Comparison of ENCODE assay signal across 8 cellular contexts in the genomic region with DNA sequence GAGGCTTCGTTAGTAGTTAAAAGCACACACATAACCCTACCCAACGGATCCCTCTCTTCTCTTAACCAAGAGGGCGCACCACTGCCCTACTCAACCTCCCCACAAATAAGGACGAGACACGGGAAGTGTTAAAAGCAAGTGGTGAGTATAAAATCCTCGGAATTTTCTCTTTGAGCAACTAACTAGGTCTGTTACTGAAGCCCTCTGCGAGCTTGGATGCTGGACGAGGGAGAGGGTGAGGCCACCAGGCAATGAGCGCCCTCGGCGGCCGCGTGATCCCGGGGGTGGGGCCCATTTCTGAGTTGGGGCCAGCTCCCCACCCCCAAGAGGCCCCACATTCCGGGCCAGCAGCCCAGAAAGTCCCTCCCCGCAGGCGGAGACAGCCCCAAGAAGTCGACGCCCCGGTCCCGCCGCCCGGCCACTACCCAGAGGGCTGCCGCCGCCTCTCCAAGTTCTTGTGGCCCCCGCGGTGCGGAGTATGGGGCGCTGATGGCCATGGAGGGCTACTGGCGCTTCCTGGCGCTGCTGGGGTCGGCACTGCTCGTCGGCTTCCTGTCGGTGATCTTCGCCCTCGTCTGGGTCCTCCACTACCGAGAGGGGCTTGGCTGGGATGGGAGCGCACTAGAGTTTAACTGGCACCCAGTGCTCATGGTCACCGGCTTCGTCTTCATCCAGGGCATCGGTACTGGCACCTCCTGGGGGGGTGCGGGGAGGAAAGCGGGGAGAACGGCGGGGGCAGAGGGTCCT. TPM values are rescaled to one million over a fixed set of nuclear protein-coding genes. Genes with fewer than 3 reads are reported as not detected.
A peak's percentile ranks its signal among the peaks of the same experiment; 100 is the strongest.
DNase-seq lines count a peak whose midpoint lies in the region; ATAC-seq and TF ChIP-seq lines count a peak whose summit lies in the region.

A gene with protein sequence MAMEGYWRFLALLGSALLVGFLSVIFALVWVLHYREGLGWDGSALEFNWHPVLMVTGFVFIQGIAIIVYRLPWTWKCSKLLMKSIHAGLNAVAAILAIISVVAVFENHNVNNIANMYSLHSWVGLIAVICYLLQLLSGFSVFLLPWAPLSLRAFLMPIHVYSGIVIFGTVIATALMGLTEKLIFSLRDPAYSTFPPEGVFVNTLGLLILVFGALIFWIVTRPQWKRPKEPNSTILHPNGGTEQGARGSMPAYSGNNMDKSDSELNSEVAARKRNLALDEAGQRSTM (plus strand): TSS at position 418 of the 747 bp plus-strand sequence. CDS start 72 bp downstream, at position 490.

- no peak for TF ChIP-seq CTCF in parathyroid adenoma (IDR thresholded peaks at IDR 0.05)

- peak; percentile 71 for DNase-seq in activated CD4-positive, alpha-beta T cell treated with anti-CD3 and anti-CD28 coated beads, Interleukin-2, amount 10 ng/mL, durations not matched to agents 24 days and 14 days
- no peak for DNase-seq in activated CD4-positive, alpha-beta T cell treated with anti-CD3 and anti-CD28 coated beads for 4 hours
- peak; percentile 25 for DNase-seq in HEK293T (ENCODE audit: extremely low spot score)
- DNase-seq in NCI-H460 (ENCODE audit: extremely low read depth, low read depth), result peak; percentile 70
- peak in 55 of 56 donors; percentile 36 to 93 (median 79) for DNase-seq in amygdala (lab: John Stamatoyannopoulos, UW)
- peak; percentile 90 for DNase-seq in left cardiac atrium
- no peak for DNase-seq in DMS153 (lab: John Stamatoyannopoulos, UW)

- peaks cover 46% of the 10 kb centered on the region for H3K27me3 Mint-ChIP-seq in activated CD4-positive, alpha-beta T cell treated with anti-CD3 and anti-CD28 coated beads, Interleukin-2, amount 10 ng/mL, durations not matched to agents 24 days and 14 days

- H3K9me3 ChIP-seq in parathyroid adenoma (ENCODE audit: control insufficient read depth, low read length), result no peaks in the 10 kb centered on the region

- peak; percentile 83 to 90 for ATAC-seq in left cardiac atrium

- peak within 1 kb of the TSS; percentile 93 for H3K4me2 ChIP-seq in parathyroid adenoma (ENCODE audit: low read length)

- H3K36me3 ChIP-seq in parathyroid adenoma (ENCODE audit: control insufficient read depth, insufficient read depth, low read length), result no peaks in the 10 kb centered on the region

- peaks cover 7% of the 10 kb centered on the region for H3K4me1 Mint-ChIP-seq in activated CD4-positive, alpha-beta T cell treated with anti-CD3 and anti-CD28 coated beads, Interleukin-2, amount 10 ng/mL, durations not matched to agents 24 days and 14 days

- CTCF ChIA-PET in HEK293T (lab: Yijun Ruan, JAX), result interaction anchor here (0.6 to 1.0 kb wide), 2 partner anchors 366 to 593 kb away, joined by 3 read pairs; a partner anchor contains a TSS

- H3K4me3 ChIP-seq in parathyroid adenoma (ENCODE audit: low read depth, low read length), result peak within 1 kb of the TSS; percentile 66

- peak within 1 kb of the TSS; percentile 59 for H3K9ac ChIP-seq in parathyroid adenoma

- no peaks in the 10 kb centered on the region for H3K9me3 Mint-ChIP-seq in activated CD4-positive, alpha-beta T cell treated with anti-CD3 and anti-CD28 coated beads, Interleukin-2, amount 10 ng/mL, durations not matched to agents 24 days and 14 days

- H3K4me3 Mint-ChIP-seq in activated CD4-positive, alpha-beta T cell treated with anti-CD3 and anti-CD28 coated beads, Interleukin-2, amount 10 ng/mL, durations not matched to agents 24 days and 14 days, result peak within 1 kb of the TSS; percentile 88

- H3K79me2 ChIP-seq in parathyroid adenoma, result no peaks in the 10 kb centered on the region

- intact Hi-C loops in activated CD4-positive, alpha-beta T cell treated with anti-CD3 and anti-CD28 coated beads, Interleukin-2, amount 10 ng/mL, durations not matched to agents 24 days and 14 days (cut with micrococcal nuclease), result loop anchor here (1.0 to 5.0 kb wide), 3 partner anchors 12 to 550 kb away; a partner anchor contains a TSS
- intact Hi-C loops in left cardiac atrium (cut with DNase I), result no loop called here

- H3K27ac ChIP-seq in parathyroid adenoma, result peak within 1 kb of the TSS; percentile 63

- no peaks in the 10 kb centered on the region for H3K36me3 Mint-ChIP-seq in activated CD4-positive, alpha-beta T cell treated with anti-CD3 and anti-CD28 coated beads, Interleukin-2, amount 10 ng/mL, durations not matched to agents 24 days and 14 days (ENCODE audit: low read depth)

- peak within 1 kb of the TSS; percentile 98 for H2AFZ ChIP-seq in parathyroid adenoma

- H3K4me1 ChIP-seq in parathyroid adenoma, result no peaks in the 10 kb centered on the region

- H3K27me3 ChIP-seq in parathyroid adenoma (ENCODE audit: control insufficient read depth, insufficient read depth, low read length), result no peaks in the 10 kb centered on the region

- H3K27ac Mint-ChIP-seq in activated CD4-positive, alpha-beta T cell treated with anti-CD3 and anti-CD28 coated beads, Interleukin-2, amount 10 ng/mL, durations not matched to agents 24 days and 14 days, result peak within 1 kb of the TSS; percentile 78

- POLR2A ChIA-PET in HEK293T (lab: Yijun Ruan, JAX), result interaction anchor here (0.9 to 3.6 kb wide), 7 partner anchors 9 to 591 kb away, joined by 3 to 21 read pairs (median 3); a partner anchor contains a TSS

TF ChIP-seq in HEK293T, 16 proteins besides CTCF, POLR2A, EP300 and RAD21:
- TF ChIP-seq L3MBTL2 (conservative IDR thresholded peaks at IDR 0.05) (peak; percentile 63), FOXA1 (IDR thresholded peaks at IDR 0.05) (no peak)
TF ChIP-seq in HEK293T: peak in this region for 1.

RNA-seq across cellular contexts. Expression of the gene that starts here (rescaled TPM):
- 4.7 and 5.1 TPM in 2 replicates for total RNA-seq in activated CD4-positive, alpha-beta T cell treated with anti-CD3 and anti-CD28 coated beads, Interleukin-2, amount 10 ng/mL, durations not matched to agents 24 days and 14 days
- total RNA-seq in NCI-H460 (2014; rRNA removed; shearing (Covaris generic)), result 58.1 and 62.2 TPM in 2 replicates
- polyA plus RNA-seq in NCI-H460 (2014; cell fraction: nucleus; rRNA removed), result 35.0 and 40.2 TPM in 2 replicates
- total RNA-seq in left cardiac atrium, result 100 to 1,000 TPM in 1 of 2 donors, 10 to 100 TPM in 1; 85.9 to 110 TPM

Comparison
In these comparisons a context has a peak if more than half of its experiments do, and no peak if none do; other contexts are left out.
1. DNase-seq: peak in activated CD4-positive, alpha-beta T cell treated with anti-CD3 and anti-CD28 coated beads, Interleukin-2, amount 10 ng/mL, durations not matched to agents 24 days and 14 days (single experiment), HEK293T (single experiment), NCI-H460 (single experiment), amygdala (55 of 56) and left cardiac atrium (single experiment); none in activated CD4-positive, alpha-beta T cell treated with anti-CD3 and anti-CD28 coated beads for 4 hours (0 of 2) and DMS153 (single experiment).